8 cellular contexts compared by ENCODE assay signal in the genomic region with DNA sequence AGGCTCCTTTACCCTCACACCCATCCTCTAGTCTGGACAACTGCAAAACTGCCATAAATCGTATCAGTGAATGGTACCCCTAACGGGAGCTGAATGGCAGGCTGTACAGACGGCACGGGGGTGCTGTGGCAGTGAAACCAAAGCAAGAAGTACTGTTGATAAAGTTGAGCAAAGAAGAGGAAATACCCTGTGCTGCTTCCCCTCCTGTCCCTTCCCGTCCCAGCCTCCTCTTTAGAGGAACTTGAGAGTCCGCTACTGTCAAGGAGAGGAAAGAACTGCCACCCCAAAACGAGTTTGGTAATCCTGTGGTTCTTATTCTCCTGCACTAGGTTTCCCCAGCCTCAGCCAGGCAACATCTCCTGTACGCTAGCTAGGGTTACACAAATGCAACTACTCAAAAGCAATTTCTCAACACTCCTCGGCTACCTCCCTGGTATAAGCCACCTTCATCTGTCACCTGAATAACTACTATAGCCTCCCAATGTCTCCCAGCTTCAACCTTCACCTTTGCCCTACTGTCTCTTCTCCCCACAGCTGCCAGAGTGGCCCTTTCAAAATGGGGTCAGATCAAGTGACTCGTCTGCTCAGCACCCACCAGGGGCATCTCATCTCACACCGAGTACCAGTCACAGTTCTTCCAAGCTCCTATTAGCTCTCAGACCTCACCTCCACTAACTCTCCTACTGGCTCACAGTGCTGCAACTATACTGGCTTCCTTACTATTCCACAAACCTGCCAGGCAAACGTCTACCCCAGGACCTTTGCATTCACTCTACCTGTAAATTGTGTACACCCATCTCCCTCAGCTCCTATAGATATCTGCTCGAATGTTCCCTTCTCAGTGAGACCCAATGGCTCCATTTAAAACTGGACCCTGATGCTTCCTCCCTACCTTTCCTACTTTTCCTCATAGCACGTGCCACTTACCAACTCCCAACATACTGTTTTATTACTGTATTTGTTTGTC. TPM values are rescaled to one million over a fixed set of nuclear protein-coding genes. Genes with fewer than 3 reads are reported as not detected.
DNase-seq lines count a peak whose midpoint lies in the region; ATAC-seq and TF ChIP-seq lines count a peak whose summit lies in the region.

No MANE protein-coding gene starts in this region.

- DNase-seq in SIG-M5 treated with dmso at 0.1 percent for 504 hours (lab: John Stamatoyannopoulos, UW; ENCODE audit: unreplicated experiment) (peak; percentile 99), fibroblast of pulmonary artery (ENCODE audit: low read depth) (no peak), sciatic nerve (ENCODE audit: low spot score) (no peak), posterior cingulate gyrus (no peak), GOT3 (lab: John Stamatoyannopoulos, UW) (no peak)
- no peak for DNase-seq in effector CD8-positive, alpha-beta T cell (lab: John Stamatoyannopoulos, UW)

- ATAC-seq in GM18502 (IDR thresholded peaks at IDR 0.05; ENCODE audit: poor library complexity, unreplicated experiment) (peak; percentile 24), sciatic nerve (peak; percentile 20), GM21737 (IDR thresholded peaks at IDR 0.05; ENCODE audit: unreplicated experiment) (no peak)

- H3K4me3 ChIP-seq in fibroblast of pulmonary artery (replicated peaks; ENCODE audit: low read depth, low read length): peak overlapping the region; percentile 11

- no peak for TF ChIP-seq CTCF in fibroblast of pulmonary artery (IDR thresholded peaks at IDR 0.05; ENCODE audit: low read length, missing control alignments)

- intact Hi-C loops in sciatic nerve (cut with DNase I) (no loop called here), posterior cingulate gyrus (cut with DNase I) (no loop called here)

RNA-seq across cellular contexts. Expression of gene GLRX, which starts 4.1 kb away (rescaled TPM):
- 22.2 TPM for total RNA-seq in sciatic nerve
